In genomic region chr13:72198967-72199601, GRCh38 we compare ENCODE assay signal across 1 cellular context.
TF ChIP-seq lines count a peak whose summit lies in the region.

No MANE protein-coding gene starts in this region.

TF ChIP-seq in HepG2, 621 proteins besides CTCF, POLR2A, EP300 and RAD21 (continued from another document):
- TF ChIP-seq NCOA1 (CRISPR knock-in tag; IDR thresholded peaks at IDR 0.05): no peak
- TF ChIP-seq SMAD1 (CRISPR knock-in tag; IDR thresholded peaks at IDR 0.05; ENCODE audit: borderline replicate concordance, low read depth): no peak
- no peak for TF ChIP-seq ZBTB14 (CRISPR knock-in tag; IDR thresholded peaks at IDR 0.05)
- no peak for TF ChIP-seq TEAD2 (CRISPR knock-in tag; IDR thresholded peaks at IDR 0.05)
- no peak for TF ChIP-seq ZNF503 (CRISPR knock-in tag; IDR thresholded peaks at IDR 0.05)
- TF ChIP-seq DNMT1 (CRISPR knock-in tag; IDR thresholded peaks at IDR 0.05): no peak
TF ChIP-seq in HepG2: peak in this region for 0.
